12 cellular contexts compared by ENCODE assay signal in genomic region chr6:149202967-149203366, GRCh38.
"Had no signal": no experiment of that assay in that cellular context is flagged by ENCODE, and none has a peak within 500 bp of the region (broad histone marks: within the 10 kb centered on the region; RNA-seq: fewer than 3 reads in every experiment).

No MANE protein-coding gene starts in this region.

- H3K4me3 Mint-ChIP-seq: activated CD4-positive, alpha-beta T cell treated with anti-CD3 and anti-CD28 coated beads for 36 hours; activated CD8-positive, alpha-beta T cell treated with anti-CD3 and anti-CD28 coated beads, Interleukin-2, amount 10 ng/mL, durations not matched to agents 7 days and 5 days had no signal

- ATAC-seq: activated CD4-positive, alpha-beta T cell treated with anti-CD3 and anti-CD28 coated beads for 36 hours; activated CD8-positive, alpha-beta T cell treated with anti-CD3 and anti-CD28 coated beads, Interleukin-2, amount 10 ng/mL, durations not matched to agents 7 days and 5 days; foreskin keratinocyte; left colon; naive thymus-derived CD8-positive, alpha-beta T cell; right cardiac atrium had no signal

- H3K27me3 Mint-ChIP-seq: activated CD4-positive, alpha-beta T cell treated with anti-CD3 and anti-CD28 coated beads for 36 hours; naive thymus-derived CD8-positive, alpha-beta T cell had no signal

- H3K27ac Mint-ChIP-seq: activated CD4-positive, alpha-beta T cell treated with anti-CD3 and anti-CD28 coated beads for 36 hours; activated CD8-positive, alpha-beta T cell treated with anti-CD3 and anti-CD28 coated beads, Interleukin-2, amount 10 ng/mL, durations not matched to agents 7 days and 5 days had no signal

- DNase-seq: activated CD4-positive, alpha-beta T cell treated with anti-CD3 and anti-CD28 coated beads for 36 hours; activated CD8-positive, alpha-beta memory T cell treated with anti-CD3 and anti-CD28 coated beads, Interleukin-2, amount 50 U/mL, for 48 hours; activated CD8-positive, alpha-beta T cell treated with anti-CD3 and anti-CD28 coated beads, Interleukin-2, amount 10 ng/mL, durations not matched to agents 7 days and 5 days; foreskin keratinocyte; left colon; naive thymus-derived CD8-positive, alpha-beta T cell; nucleus accumbens; right cardiac atrium; small intestine; T1000; tibial artery; uterus had no signal
